In the genomic region with DNA sequence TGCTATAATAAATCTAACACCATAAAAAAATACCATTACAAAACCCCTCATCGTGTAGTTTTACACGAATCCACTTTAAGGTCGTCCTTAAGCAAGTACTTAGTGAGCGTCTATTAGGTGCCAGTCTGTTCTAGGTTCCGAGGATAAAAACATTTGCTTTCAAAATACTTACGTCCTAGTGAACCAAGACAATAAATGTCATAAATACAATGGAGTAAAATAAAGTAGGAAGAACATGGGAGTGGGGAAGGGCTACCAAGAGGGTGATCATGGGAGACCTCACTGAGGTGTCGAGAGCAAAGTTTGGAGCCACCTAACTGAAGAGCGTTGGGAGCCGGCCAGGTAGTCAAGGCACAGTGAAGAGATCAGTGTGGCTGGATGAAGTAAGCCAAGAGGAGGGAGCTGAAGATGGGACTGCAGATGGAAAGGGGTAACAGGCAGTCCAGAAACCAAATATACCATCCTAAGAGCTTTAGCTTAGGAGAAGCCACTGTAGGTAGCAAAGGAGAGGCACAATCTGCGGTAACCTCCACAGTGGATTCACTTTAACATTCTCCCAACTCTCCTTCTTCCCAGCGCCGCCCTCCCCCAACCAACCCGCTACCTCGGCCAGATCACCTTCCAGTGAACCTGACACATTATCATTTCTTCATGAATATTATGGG, we compare ENCODE assay signal across 8 cellular contexts. TPM values are rescaled to one million over a fixed set of nuclear protein-coding genes. Genes with fewer than 3 reads are reported as not detected.
DNase-seq lines count a peak whose midpoint lies in the region; ATAC-seq and TF ChIP-seq lines count a peak whose summit lies in the region.

No MANE protein-coding gene starts in this region.

- no peak for TF ChIP-seq POLR2A in vagina (IDR thresholded peaks at IDR 0.05)

- no peaks in the 10 kb centered on the region for H3K27me3 Mint-ChIP-seq in activated CD8-positive, alpha-beta memory T cell treated with anti-CD3 and anti-CD28 coated beads, Interleukin-2, amount 10 ng/mL, durations not matched to agents 7 days and 5 days

- intact Hi-C loops in lower lobe of right lung (cut with DNase I) = no loop called here
- intact Hi-C loops in vagina (cut with DNase I) = no loop called here

- CTCF ChIA-PET in activated CD8-positive, alpha-beta memory T cell treated with anti-CD3 and anti-CD28 coated beads, Interleukin-2, amount 10 ng/mL, durations not matched to agents 7 days and 5 days (lab: Charles Lee) = interaction anchor here (1.1 to 3.3 kb wide), 5 partner anchors 11 to 85 kb away, joined by 3 to 14 read pairs (median 4); a partner anchor contains a TSS

- no peaks in the 10 kb centered on the region for H3K36me3 ChIP-seq in lower lobe of right lung
- H3K36me3 ChIP-seq in vagina = no peaks in the 10 kb centered on the region

- ATAC-seq in activated CD8-positive, alpha-beta memory T cell treated with anti-CD3 and anti-CD28 coated beads, Interleukin-2, amount 10 ng/mL, durations not matched to agents 7 days and 5 days = peak; percentile 2
- ATAC-seq in lower lobe of right lung = peak in 1 of 2 donors; percentile 25

- TF ChIP-seq CTCF in cardiac fibroblast (IDR thresholded peaks at IDR 0.05; ENCODE audit: low read depth, low read length) (no peak), lower lobe of right lung (IDR thresholded peaks at IDR 0.05) (no peak), vagina (IDR thresholded peaks at IDR 0.05) (no peak)

- no peak for DNase-seq in activated CD8-positive, alpha-beta memory T cell treated with anti-CD3 and anti-CD28 coated beads, Interleukin-2, amount 10 ng/mL, durations not matched to agents 7 days and 5 days
- DNase-seq in activated CD8-positive, alpha-beta memory T cell treated with anti-CD3 and anti-CD28 coated beads for 24 hours = no peak
- peak; percentile 33 for DNase-seq in M059J (ENCODE audit: low read depth)
- DNase-seq in cardiac fibroblast (ENCODE audit: low read depth in 2 of 2) = no peak
- DNase-seq in lower lobe of right lung = no peak
- DNase-seq in vagina (ENCODE audit: extremely low spot score in 2 of 2) = no peak
- DNase-seq in SHP77 treated with DMSO at 0.1 percent for 48 hours (lab: John Stamatoyannopoulos, UW) = no peak
- DNase-seq in NCI-H1092 (lab: John Stamatoyannopoulos, UW) = no peak

- H3K4me1 Mint-ChIP-seq in activated CD8-positive, alpha-beta memory T cell treated with anti-CD3 and anti-CD28 coated beads, Interleukin-2, amount 10 ng/mL, durations not matched to agents 7 days and 5 days = peaks cover 36% of the 10 kb centered on the region

- H3K27ac ChIP-seq in lower lobe of right lung = peak overlapping the region; percentile 92
- peak overlapping the region; percentile 82 for H3K27ac ChIP-seq in vagina

- H3K4me1 ChIP-seq in lower lobe of right lung = peaks cover 20% of the 10 kb centered on the region
- peaks cover 27% of the 10 kb centered on the region for H3K4me1 ChIP-seq in vagina

- H3K27ac Mint-ChIP-seq in activated CD8-positive, alpha-beta memory T cell treated with anti-CD3 and anti-CD28 coated beads, Interleukin-2, amount 10 ng/mL, durations not matched to agents 7 days and 5 days = peak overlapping the region; percentile 96

- H3K27me3 ChIP-seq in lower lobe of right lung (ENCODE audit: low read depth) (no peaks in the 10 kb centered on the region), vagina (no peaks in the 10 kb centered on the region)

- H3K9me3 Mint-ChIP-seq in activated CD8-positive, alpha-beta memory T cell treated with anti-CD3 and anti-CD28 coated beads, Interleukin-2, amount 10 ng/mL, durations not matched to agents 7 days and 5 days (ENCODE audit: low read depth) = no peaks in the 10 kb centered on the region

- H3K9me3 ChIP-seq in lower lobe of right lung (no peaks in the 10 kb centered on the region), vagina (no peaks in the 10 kb centered on the region)

- H3K36me3 Mint-ChIP-seq in activated CD8-positive, alpha-beta memory T cell treated with anti-CD3 and anti-CD28 coated beads, Interleukin-2, amount 10 ng/mL, durations not matched to agents 7 days and 5 days = peaks cover 5% of the 10 kb centered on the region

- peak overlapping the region; percentile 71 to 100 for H3K4me3 ChIP-seq in cardiac fibroblast (replicated peaks in 1 of 2; ENCODE audit: low read depth in 2 of 2, low read length in 2 of 2)
- peak overlapping the region; percentile 96 for H3K4me3 ChIP-seq in lower lobe of right lung
- H3K4me3 ChIP-seq in vagina = peak overlapping the region; percentile 83 to 85

- H3K4me3 Mint-ChIP-seq in activated CD8-positive, alpha-beta memory T cell treated with anti-CD3 and anti-CD28 coated beads, Interleukin-2, amount 10 ng/mL, durations not matched to agents 7 days and 5 days = peak overlapping the region; percentile 87

RNA-seq across cellular contexts. Expression of a gene that starts 0.7 kb away (rescaled TPM):
- 10 to 100 TPM; 24.7 to 27.1 TPM for total RNA-seq in activated CD8-positive, alpha-beta memory T cell treated with anti-CD3 and anti-CD28 coated beads, Interleukin-2, amount 10 ng/mL, durations not matched to agents 7 days and 5 days
- total RNA-seq in M059J (2014; rRNA removed; shearing (Covaris generic)) = 29.6 and 37.0 TPM in 2 replicates
- total RNA-seq in lower lobe of right lung (22.0 TPM), vagina (21.9 TPM)

RNA-seq across cellular contexts. Expression of a gene that starts 27.2 kb away (rescaled TPM):
- 10 to 100 TPM in 1 of 2 experiments, 1 to 10 TPM in 1; 6.9 to 12.2 TPM for total RNA-seq in activated CD8-positive, alpha-beta memory T cell treated with anti-CD3 and anti-CD28 coated beads, Interleukin-2, amount 10 ng/mL, durations not matched to agents 7 days and 5 days
- total RNA-seq in M059J (2014; rRNA removed; shearing (Covaris generic)) = 22.5 and 30.0 TPM in 2 replicates
- total RNA-seq in lower lobe of right lung (10.8 TPM), vagina (9.1 TPM)

RNA-seq across cellular contexts. Expression of a gene that starts 32.5 kb away (rescaled TPM):
- 10 to 100 TPM; 26.7 to 35.5 TPM for total RNA-seq in activated CD8-positive, alpha-beta memory T cell treated with anti-CD3 and anti-CD28 coated beads, Interleukin-2, amount 10 ng/mL, durations not matched to agents 7 days and 5 days
- 42.6 and 43.1 TPM in 2 replicates for total RNA-seq in M059J (2014; rRNA removed; shearing (Covaris generic))
- 33.4 TPM for total RNA-seq in lower lobe of right lung
- 22.8 TPM for total RNA-seq in vagina
